ENCODE assay signal across 9 cellular contexts in genomic region chr16:84085271-84085667, GRCh38. TPM values are rescaled to one million over a fixed set of nuclear protein-coding genes. Genes with fewer than 3 reads are reported as not detected.
"Had no signal": no experiment of that assay in that cellular context is flagged by ENCODE, and none has a peak within 500 bp of the region (broad histone marks: within the 10 kb centered on the region; RNA-seq: fewer than 3 reads in every experiment).

No MANE protein-coding gene starts in this region.

- H3K9me3 ChIP-seq: pancreas, thyroid gland had no signal

- H3K27me3 Mint-ChIP-seq: activated naive CD8-positive, alpha-beta T cell treated with anti-CD3 and anti-CD28 coated beads, Interleukin-2, amount 50 U/mL, for 24 hours; stimulated activated naive B cell treated with anti-CD40 and anti-IgM and Interleukin-4, amounts not matched to agents 10 μg/mL and 1 μg/mL and 100 μg/mL, for 72 hours had no signal

- H3K27ac Mint-ChIP-seq: activated naive CD8-positive, alpha-beta T cell treated with anti-CD3 and anti-CD28 coated beads, Interleukin-2, amount 50 U/mL, for 24 hours had no signal

- H3K27me3 ChIP-seq: pancreas, thyroid gland had no signal

- H3K4me3 Mint-ChIP-seq: activated naive CD8-positive, alpha-beta T cell treated with anti-CD3 and anti-CD28 coated beads, Interleukin-2, amount 50 U/mL, for 24 hours had no signal

- H3K27ac ChIP-seq: pancreas, thyroid gland had no signal

- H3K4me1 ChIP-seq: pancreas, thyroid gland had no signal

- H3K9me3 Mint-ChIP-seq: activated naive CD8-positive, alpha-beta T cell treated with anti-CD3 and anti-CD28 coated beads, Interleukin-2, amount 50 U/mL, for 24 hours; stimulated activated naive B cell treated with anti-CD40 and anti-IgM and Interleukin-4, amounts not matched to agents 10 μg/mL and 1 μg/mL and 100 μg/mL, for 72 hours had no signal

- H3K4me3 ChIP-seq: lung, pancreas, thyroid gland had no signal

RNA-seq across cellular contexts. Expression of gene SLC38A8, which starts 42.7 kb away (rescaled TPM):
- total RNA-seq: aorta, epithelial cell of proximal tubule, frontal cortex, lung, thyroid gland, urinary bladder had no signal
- polyA plus RNA-seq: aorta, urinary bladder had no signal

RNA-seq across cellular contexts. Expression of gene DNAAF1, which starts 59.8 kb away (rescaled TPM):
- total RNA-seq: epithelial cell of proximal tubule, urinary bladder had no signal
